2 cellular contexts compared by ENCODE assay signal in the genomic region with DNA sequence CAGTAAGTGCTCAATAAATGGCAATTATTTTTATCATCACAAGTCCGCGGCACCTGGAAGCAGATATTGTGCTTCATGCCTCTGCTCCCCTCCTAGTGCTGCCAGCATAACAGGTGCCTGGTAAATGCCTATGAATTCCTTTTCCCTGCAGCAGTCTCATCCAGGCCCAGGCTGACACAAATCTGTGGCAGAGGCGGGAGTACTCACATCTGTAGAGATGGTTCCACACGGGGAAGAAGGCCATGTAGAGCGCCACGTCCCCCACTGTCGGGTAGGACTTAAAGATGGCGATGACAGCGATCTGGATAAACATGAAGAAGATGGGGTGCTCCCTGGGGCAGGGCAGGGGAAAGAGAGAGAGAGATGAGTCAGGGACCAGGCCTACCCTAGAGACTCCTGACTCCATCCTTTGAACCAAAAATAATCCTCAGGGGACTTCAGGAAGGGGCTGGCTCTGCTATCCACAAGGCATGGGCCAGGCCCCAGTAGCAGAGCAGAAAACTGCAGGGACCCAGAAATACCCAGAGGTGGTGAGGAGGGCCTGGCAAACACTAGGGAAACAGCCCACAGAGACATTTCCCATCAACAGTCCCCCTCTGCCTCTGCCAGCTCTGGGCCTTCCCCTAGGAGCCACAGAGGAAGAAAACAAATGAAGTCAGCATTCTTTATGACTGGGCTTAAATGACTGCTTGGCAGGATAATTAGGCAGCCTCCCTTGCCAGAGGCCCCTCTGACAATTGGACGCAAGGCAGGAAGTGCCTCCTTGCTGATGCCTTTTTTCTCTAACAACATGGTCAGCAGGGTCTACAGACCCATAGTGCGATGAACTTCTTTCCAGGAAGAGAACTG.
TF ChIP-seq lines count a peak whose summit lies in the region.

No MANE protein-coding gene starts in this region.

TF ChIP-seq in SK-N-SH, 30 proteins besides CTCF, POLR2A, EP300 and RAD21 (continued from another document):
- no peak for TF ChIP-seq SMC3 (IDR thresholded peaks at IDR 0.05; ENCODE audit: low read depth, low read length)
- no peak for TF ChIP-seq MXI1 (IDR thresholded peaks at IDR 0.05; ENCODE audit: low read depth, low read length)
- no peak for TF ChIP-seq NFIC (IDR thresholded peaks at IDR 0.05; ENCODE audit: borderline replicate concordance)
- no peak for TF ChIP-seq GATA2 (CRISPR knock-in tag; IDR thresholded peaks at IDR 0.05)
- TF ChIP-seq SIN3A (IDR thresholded peaks at IDR 0.05; ENCODE audit: borderline replicate concordance, low read depth, low read length), result no peak
- no peak for TF ChIP-seq RCOR1 (IDR thresholded peaks at IDR 0.05; ENCODE audit: low read length)
- TF ChIP-seq, protein P1, sequence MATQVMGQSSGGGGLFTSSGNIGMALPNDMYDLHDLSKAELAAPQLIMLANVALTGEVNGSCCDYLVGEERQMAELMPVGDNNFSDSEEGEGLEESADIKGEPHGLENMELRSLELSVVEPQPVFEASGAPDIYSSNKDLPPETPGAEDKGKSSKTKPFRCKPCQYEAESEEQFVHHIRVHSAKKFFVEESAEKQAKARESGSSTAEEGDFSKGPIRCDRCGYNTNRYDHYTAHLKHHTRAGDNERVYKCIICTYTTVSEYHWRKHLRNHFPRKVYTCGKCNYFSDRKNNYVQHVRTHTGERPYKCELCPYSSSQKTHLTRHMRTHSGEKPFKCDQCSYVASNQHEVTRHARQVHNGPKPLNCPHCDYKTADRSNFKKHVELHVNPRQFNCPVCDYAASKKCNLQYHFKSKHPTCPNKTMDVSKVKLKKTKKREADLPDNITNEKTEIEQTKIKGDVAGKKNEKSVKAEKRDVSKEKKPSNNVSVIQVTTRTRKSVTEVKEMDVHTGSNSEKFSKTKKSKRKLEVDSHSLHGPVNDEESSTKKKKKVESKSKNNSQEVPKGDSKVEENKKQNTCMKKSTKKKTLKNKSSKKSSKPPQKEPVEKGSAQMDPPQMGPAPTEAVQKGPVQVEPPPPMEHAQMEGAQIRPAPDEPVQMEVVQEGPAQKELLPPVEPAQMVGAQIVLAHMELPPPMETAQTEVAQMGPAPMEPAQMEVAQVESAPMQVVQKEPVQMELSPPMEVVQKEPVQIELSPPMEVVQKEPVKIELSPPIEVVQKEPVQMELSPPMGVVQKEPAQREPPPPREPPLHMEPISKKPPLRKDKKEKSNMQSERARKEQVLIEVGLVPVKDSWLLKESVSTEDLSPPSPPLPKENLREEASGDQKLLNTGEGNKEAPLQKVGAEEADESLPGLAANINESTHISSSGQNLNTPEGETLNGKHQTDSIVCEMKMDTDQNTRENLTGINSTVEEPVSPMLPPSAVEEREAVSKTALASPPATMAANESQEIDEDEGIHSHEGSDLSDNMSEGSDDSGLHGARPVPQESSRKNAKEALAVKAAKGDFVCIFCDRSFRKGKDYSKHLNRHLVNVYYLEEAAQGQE (IDR thresholded peaks at IDR 0.05; ENCODE audit: low read depth, low read length), result no peak
- no peak for TF ChIP-seq CHD2 (IDR thresholded peaks at IDR 0.05; ENCODE audit: low read length, partially characterized antibody)
- TF ChIP-seq, protein P2, sequence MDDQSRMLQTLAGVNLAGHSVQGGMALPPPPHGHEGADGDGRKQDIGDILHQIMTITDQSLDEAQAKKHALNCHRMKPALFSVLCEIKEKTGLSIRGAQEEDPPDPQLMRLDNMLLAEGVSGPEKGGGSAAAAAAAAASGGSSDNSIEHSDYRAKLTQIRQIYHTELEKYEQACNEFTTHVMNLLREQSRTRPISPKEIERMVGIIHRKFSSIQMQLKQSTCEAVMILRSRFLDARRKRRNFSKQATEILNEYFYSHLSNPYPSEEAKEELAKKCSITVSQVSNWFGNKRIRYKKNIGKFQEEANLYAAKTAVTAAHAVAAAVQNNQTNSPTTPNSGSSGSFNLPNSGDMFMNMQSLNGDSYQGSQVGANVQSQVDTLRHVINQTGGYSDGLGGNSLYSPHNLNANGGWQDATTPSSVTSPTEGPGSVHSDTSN (IDR thresholded peaks at IDR 0.05), result no peak
- TF ChIP-seq TAF1 (IDR thresholded peaks at IDR 0.05; ENCODE audit: borderline replicate concordance, low read depth, low read length), result no peak
- no peak for TF ChIP-seq TCF12 (IDR thresholded peaks at IDR 0.05)
- TF ChIP-seq, protein P3, sequence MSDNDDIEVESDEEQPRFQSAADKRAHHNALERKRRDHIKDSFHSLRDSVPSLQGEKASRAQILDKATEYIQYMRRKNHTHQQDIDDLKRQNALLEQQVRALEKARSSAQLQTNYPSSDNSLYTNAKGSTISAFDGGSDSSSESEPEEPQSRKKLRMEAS (IDR thresholded peaks at IDR 0.05; ENCODE audit: low read depth), result no peak
TF ChIP-seq in SK-N-SH: peak in this region for 0.

TF ChIP-seq in SK-N-SH treated with all-trans-retinoic acid at 6 μM for 48 hours, 23 proteins besides CTCF, POLR2A, EP300 and RAD21 (continued from another document):
- TF ChIP-seq, protein P4, sequence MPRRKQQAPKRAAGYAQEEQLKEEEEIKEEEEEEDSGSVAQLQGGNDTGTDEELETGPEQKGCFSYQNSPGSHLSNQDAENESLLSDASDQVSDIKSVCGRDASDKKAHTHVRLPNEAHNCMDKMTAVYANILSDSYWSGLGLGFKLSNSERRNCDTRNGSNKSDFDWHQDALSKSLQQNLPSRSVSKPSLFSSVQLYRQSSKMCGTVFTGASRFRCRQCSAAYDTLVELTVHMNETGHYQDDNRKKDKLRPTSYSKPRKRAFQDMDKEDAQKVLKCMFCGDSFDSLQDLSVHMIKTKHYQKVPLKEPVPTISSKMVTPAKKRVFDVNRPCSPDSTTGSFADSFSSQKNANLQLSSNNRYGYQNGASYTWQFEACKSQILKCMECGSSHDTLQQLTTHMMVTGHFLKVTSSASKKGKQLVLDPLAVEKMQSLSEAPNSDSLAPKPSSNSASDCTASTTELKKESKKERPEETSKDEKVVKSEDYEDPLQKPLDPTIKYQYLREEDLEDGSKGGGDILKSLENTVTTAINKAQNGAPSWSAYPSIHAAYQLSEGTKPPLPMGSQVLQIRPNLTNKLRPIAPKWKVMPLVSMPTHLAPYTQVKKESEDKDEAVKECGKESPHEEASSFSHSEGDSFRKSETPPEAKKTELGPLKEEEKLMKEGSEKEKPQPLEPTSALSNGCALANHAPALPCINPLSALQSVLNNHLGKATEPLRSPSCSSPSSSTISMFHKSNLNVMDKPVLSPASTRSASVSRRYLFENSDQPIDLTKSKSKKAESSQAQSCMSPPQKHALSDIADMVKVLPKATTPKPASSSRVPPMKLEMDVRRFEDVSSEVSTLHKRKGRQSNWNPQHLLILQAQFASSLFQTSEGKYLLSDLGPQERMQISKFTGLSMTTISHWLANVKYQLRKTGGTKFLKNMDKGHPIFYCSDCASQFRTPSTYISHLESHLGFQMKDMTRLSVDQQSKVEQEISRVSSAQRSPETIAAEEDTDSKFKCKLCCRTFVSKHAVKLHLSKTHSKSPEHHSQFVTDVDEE (CRISPR knock-in tag; IDR thresholded peaks at IDR 0.05), result no peak
- TF ChIP-seq ISL1 (CRISPR knock-in tag; IDR thresholded peaks at IDR 0.05) (no peak), ZFP3 (CRISPR knock-in tag; IDR thresholded peaks at IDR 0.05) (no peak), ZNF70 (CRISPR knock-in tag; IDR thresholded peaks at IDR 0.05) (no peak), GLIS3 (CRISPR knock-in tag; IDR thresholded peaks at IDR 0.05) (no peak), ZFP30 (CRISPR knock-in tag; IDR thresholded peaks at IDR 0.05) (no peak), ESRRG (CRISPR knock-in tag; IDR thresholded peaks at IDR 0.05) (no peak), ZNF565 (CRISPR knock-in tag; conservative IDR thresholded peaks at IDR 0.05; ENCODE audit: low read depth) (no peak), RARB (CRISPR knock-in tag; IDR thresholded peaks at IDR 0.05) (no peak), OSR1 (CRISPR knock-in tag; IDR thresholded peaks at IDR 0.05) (no peak), SNAI2 (CRISPR knock-in tag; IDR thresholded peaks at IDR 0.05) (no peak), ZNF8 (CRISPR knock-in tag; IDR thresholded peaks at IDR 0.05) (no peak)
- TF ChIP-seq, protein P5, sequence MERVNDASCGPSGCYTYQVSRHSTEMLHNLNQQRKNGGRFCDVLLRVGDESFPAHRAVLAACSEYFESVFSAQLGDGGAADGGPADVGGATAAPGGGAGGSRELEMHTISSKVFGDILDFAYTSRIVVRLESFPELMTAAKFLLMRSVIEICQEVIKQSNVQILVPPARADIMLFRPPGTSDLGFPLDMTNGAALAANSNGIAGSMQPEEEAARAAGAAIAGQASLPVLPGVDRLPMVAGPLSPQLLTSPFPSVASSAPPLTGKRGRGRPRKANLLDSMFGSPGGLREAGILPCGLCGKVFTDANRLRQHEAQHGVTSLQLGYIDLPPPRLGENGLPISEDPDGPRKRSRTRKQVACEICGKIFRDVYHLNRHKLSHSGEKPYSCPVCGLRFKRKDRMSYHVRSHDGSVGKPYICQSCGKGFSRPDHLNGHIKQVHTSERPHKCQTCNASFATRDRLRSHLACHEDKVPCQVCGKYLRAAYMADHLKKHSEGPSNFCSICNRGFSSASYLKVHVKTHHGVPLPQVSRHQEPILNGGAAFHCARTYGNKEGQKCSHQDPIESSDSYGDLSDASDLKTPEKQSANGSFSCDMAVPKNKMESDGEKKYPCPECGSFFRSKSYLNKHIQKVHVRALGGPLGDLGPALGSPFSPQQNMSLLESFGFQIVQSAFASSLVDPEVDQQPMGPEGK (CRISPR knock-in tag; IDR thresholded peaks at IDR 0.05; ENCODE audit: borderline replicate concordance), result no peak
- TF ChIP-seq, protein P6, sequence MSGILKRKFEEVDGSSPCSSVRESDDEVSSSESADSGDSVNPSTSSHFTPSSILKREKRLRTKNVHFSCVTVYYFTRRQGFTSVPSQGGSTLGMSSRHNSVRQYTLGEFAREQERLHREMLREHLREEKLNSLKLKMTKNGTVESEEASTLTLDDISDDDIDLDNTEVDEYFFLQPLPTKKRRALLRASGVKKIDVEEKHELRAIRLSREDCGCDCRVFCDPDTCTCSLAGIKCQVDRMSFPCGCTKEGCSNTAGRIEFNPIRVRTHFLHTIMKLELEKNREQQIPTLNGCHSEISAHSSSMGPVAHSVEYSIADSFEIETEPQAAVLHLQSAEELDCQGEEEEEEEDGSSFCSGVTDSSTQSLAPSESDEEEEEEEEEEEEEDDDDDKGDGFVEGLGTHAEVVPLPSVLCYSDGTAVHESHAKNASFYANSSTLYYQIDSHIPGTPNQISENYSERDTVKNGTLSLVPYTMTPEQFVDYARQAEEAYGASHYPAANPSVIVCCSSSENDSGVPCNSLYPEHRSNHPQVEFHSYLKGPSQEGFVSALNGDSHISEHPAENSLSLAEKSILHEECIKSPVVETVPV (CRISPR knock-in tag; IDR thresholded peaks at IDR 0.05), result no peak
- TF ChIP-seq, protein P7, sequence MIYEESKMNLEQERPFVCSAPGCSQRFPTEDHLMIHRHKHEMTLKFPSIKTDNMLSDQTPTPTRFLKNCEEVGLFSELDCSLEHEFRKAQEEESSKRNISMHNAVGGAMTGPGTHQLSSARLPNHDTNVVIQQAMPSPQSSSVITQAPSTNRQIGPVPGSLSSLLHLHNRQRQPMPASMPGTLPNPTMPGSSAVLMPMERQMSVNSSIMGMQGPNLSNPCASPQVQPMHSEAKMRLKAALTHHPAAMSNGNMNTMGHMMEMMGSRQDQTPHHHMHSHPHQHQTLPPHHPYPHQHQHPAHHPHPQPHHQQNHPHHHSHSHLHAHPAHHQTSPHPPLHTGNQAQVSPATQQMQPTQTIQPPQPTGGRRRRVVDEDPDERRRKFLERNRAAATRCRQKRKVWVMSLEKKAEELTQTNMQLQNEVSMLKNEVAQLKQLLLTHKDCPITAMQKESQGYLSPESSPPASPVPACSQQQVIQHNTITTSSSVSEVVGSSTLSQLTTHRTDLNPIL (CRISPR knock-in tag; IDR thresholded peaks at IDR 0.05; ENCODE audit: low read depth), result no peak
